ENCODE assay signal across 7 cellular contexts in genomic region chr16:2857451-2858244, GRCh38. TPM values are rescaled to one million over a fixed set of nuclear protein-coding genes. Genes with fewer than 3 reads are reported as not detected.
DNase-seq lines count a peak whose midpoint lies in the region; ATAC-seq and TF ChIP-seq lines count a peak whose summit lies in the region.

A gene with protein sequence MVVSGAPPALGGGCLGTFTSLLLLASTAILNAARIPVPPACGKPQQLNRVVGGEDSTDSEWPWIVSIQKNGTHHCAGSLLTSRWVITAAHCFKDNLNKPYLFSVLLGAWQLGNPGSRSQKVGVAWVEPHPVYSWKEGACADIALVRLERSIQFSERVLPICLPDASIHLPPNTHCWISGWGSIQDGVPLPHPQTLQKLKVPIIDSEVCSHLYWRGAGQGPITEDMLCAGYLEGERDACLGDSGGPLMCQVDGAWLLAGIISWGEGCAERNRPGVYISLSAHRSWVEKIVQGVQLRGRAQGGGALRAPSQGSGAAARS (minus strand): TSS chr16:2858170. CDS start chr16:2858104, 66 bp downstream.

- H3K4me3 Mint-ChIP-seq in GM23338 (peak within 1 kb of the TSS; percentile 81), T-cell (peak within 1 kb of the TSS; percentile 76 to 91 (median 77))

- H3K4me1 ChIP-seq in GM23338 (ENCODE audit: insufficient read depth) = peaks cover 3% of the 10 kb centered on the region; the same call in 1 of the 2 replicates
- H3K4me1 ChIP-seq in foreskin keratinocyte = peaks cover 6% of the 10 kb centered on the region

- H4K20me1 ChIP-seq in GM23338 (replicated peaks; ENCODE audit: insufficient read depth) = no peaks in the 10 kb centered on the region

- DNase-seq in GM23338 (ENCODE audit: low spot score) (peak; percentile 80), T-cell (peak in 3 of 34 experiments; percentile 6 to 21 (median 17)), foreskin keratinocyte (peak in 1 of 2 donors; percentile 46), dorsolateral prefrontal cortex (no peak), SKM-1 treated with dmso at 0.1 percent for 144 hours (lab: John Stamatoyannopoulos, UW; ENCODE audit: unreplicated experiment) (no peak)

- H3K27me3 ChIP-seq in GM23338 (ENCODE audit: insufficient read depth) (peaks cover 16% of the 10 kb centered on the region), foreskin keratinocyte (peaks cover 2% of the 10 kb centered on the region), dorsolateral prefrontal cortex (peaks cover 0 to 49% (median 26%) of the 10 kb centered on the region in 45 donors)

- peak within 1 kb of the TSS; percentile 68 for H3K4me3 ChIP-seq in GM23338
- H3K4me3 ChIP-seq in skin epidermis = peak within 1 kb of the TSS in 5 of 7 experiments; percentile 2 to 44 (median 33)
- peak within 1 kb of the TSS in 1 of 59 donors; percentile 12 for H3K4me3 ChIP-seq in dorsolateral prefrontal cortex

- POLR2A ChIA-PET in T-cell (lab: Charles Lee) = no interaction called here

- intact Hi-C loops in dorsolateral prefrontal cortex (cut with DNase I) = no loop called here

- no peak within 1 kb of the TSS for H3K27ac Mint-ChIP-seq in GM23338
- H3K27ac Mint-ChIP-seq in T-cell = peak within 1 kb of the TSS in 1 of 2 donors; percentile 85

- no peaks in the 10 kb centered on the region for H3F3A ChIP-seq in GM23338 (replicated peaks; ENCODE audit: low read depth)

- H3K36me3 Mint-ChIP-seq in GM23338 (ENCODE audit: low read depth) (peaks cover 13% of the 10 kb centered on the region), T-cell (peaks cover 8% of the 10 kb centered on the region)

- H3K27ac ChIP-seq in GM23338 (ENCODE audit: low read depth) (no peak within 1 kb of the TSS), foreskin keratinocyte (no peak within 1 kb of the TSS), skin epidermis (peak within 1 kb of the TSS in 15 of 21 experiments; percentile 7 to 86 (median 73)), dorsolateral prefrontal cortex (no peak within 1 kb of the TSS)

- H3K4me2 ChIP-seq in GM23338 = peak within 1 kb of the TSS; percentile 90

- peak within 1 kb of the TSS; percentile 94 for H2AFZ ChIP-seq in GM23338

- TF ChIP-seq CTCF in GM23338 (conservative IDR thresholded peaks at IDR 0.05; ENCODE audit: low read depth in 2 of 2) (no peak), foreskin keratinocyte (conservative IDR thresholded peaks at IDR 0.05) (no peak), dorsolateral prefrontal cortex (IDR thresholded peaks at IDR 0.05 in 54 of 56, conservative IDR thresholded peaks at IDR 0.05 in 2 of 56; ENCODE audit: low read depth in 1 of 56, partially characterized antibody in 56 of 56) (no peak)

- ATAC-seq in GM23338 (peak; percentile 67), T-cell (replicated peaks in 1 of 4) (peak; percentile 32 to 72 (median 54)), foreskin keratinocyte (peak; percentile 46), GM18520 (IDR thresholded peaks at IDR 0.05; ENCODE audit: unreplicated experiment) (no peak)

- H3K27me3 Mint-ChIP-seq in GM23338 (ENCODE audit: insufficient read depth, low read depth, poor library complexity) (peaks cover 19% of the 10 kb centered on the region), T-cell (peaks cover 7 to 17% of the 10 kb centered on the region in 2 donors)

- CTCF ChIA-PET in T-cell (lab: Charles Lee) = interaction anchor here in 1 of 2 donors (0.6 kb wide), 1 partner anchor 41 kb away, joined by 4 read pairs; the partner anchor contains the start of gene PRSS21

- H3K79me2 ChIP-seq in GM23338 (replicated peaks; ENCODE audit: insufficient read depth) = no peaks in the 10 kb centered on the region

- peaks cover 25% of the 10 kb centered on the region for H3K9me3 Mint-ChIP-seq in GM23338
- H3K9me3 Mint-ChIP-seq in T-cell = peaks cover 8 to 10% (median 9%) of the 10 kb centered on the region in 3 donors

- no peaks in the 10 kb centered on the region for H3K9me2 ChIP-seq in GM23338 (ENCODE audit: insufficient read depth)

- peaks cover 3% of the 10 kb centered on the region for H3K4me1 Mint-ChIP-seq in GM23338
- H3K4me1 Mint-ChIP-seq in T-cell = peaks cover 7 to 11% (median 10%) of the 10 kb centered on the region in 3 donors

- no peaks in the 10 kb centered on the region for H3K36me3 ChIP-seq in GM23338 (ENCODE audit: insufficient read depth)

TF ChIP-seq in GM23338, 12 proteins besides CTCF, POLR2A, EP300 and RAD21:
- TF ChIP-seq CREB1 (CRISPR knock-in tag; IDR thresholded peaks at IDR 0.05; ENCODE audit: low read depth) (0 out of 2 replicates have a peak, but pooled peaks have one; percentile 28), NANOG (IDR thresholded peaks at IDR 0.05; ENCODE audit: borderline replicate concordance) (no peak)

RNA-seq across cellular contexts. Expression of the gene that starts here (rescaled TPM):
- 2.0 and 4.6 TPM in 2 replicates for total RNA-seq in GM23338 (2014; rRNA removed; shearing (Covaris generic))
- polyA plus RNA-seq in GM23338 (2016; fragmentation: Nextera tagmentation; extraction: Ambion mirVana) (1.3 and 2.1 TPM in 2 replicates), foreskin keratinocyte (2.2 and 2.5 TPM in 2 replicates)
- total RNA-seq in T-cell (1 to 10 TPM in 3 of 5 donors, under 1 TPM in 1, not detected in 1; 0.56 to 2.6 (median 1.4) TPM), foreskin keratinocyte (1.3 and 2.1 TPM in 2 replicates), dorsolateral prefrontal cortex (under 1 TPM in 2 of 120 experiments, not detected in 118; 0.50 to 0.63 TPM)

Comparison
In these comparisons a context has a peak if more than half of its experiments do, and no peak if none do; other contexts are left out.
1. H3K27ac ChIP-seq: peak in skin epidermis (15 of 21); none in GM23338 (single experiment), foreskin keratinocyte (single experiment) and dorsolateral prefrontal cortex (0 of 59).